In genomic region chr11:22477312-22477711, GRCh38 we compare ENCODE assay signal across 27 cellular contexts.
"Had no signal": no experiment of that assay in that cellular context is flagged by ENCODE, and none has a peak within 500 bp of the region (broad histone marks: within the 10 kb centered on the region; RNA-seq: fewer than 3 reads in every experiment).

No MANE protein-coding gene starts in this region.

- DNase-seq: activated CD4-positive, alpha-beta T cell treated with anti-CD3 and anti-CD28 coated beads for 36 hours; activated CD4-positive, CD25-positive, alpha-beta regulatory T cell; activated CD8-positive, alpha-beta memory T cell treated with anti-CD3 and anti-CD28 coated beads, Interleukin-2, amount 10 ng/mL, durations not matched to agents 7 days and 5 days; activated CD8-positive, alpha-beta T cell treated with anti-CD3 and anti-CD28 coated beads, Interleukin-2, amount 10 ng/mL, durations not matched to agents 7 days and 5 days; activated T-cell treated with anti-CD3 and anti-CD28 coated beads, Interleukin-2, amount 50 U/mL, for 48 hours; aorta; body of pancreas; dorsolateral prefrontal cortex; effector memory CD4-positive, alpha-beta T cell; foreskin melanocyte; heart right ventricle; islet precursor cell; left cardiac atrium; left ventricle myocardium superior; naive B cell; ovary; retina; stimulated activated CD4-positive, alpha-beta T cell treated with anti-CD3 and anti-CD28 coated beads, Interleukin-12 subunit alpha, Interleukin-12 subunit beta, amount 100 ng/mL, for 4 hours; stimulated activated CD4-positive, alpha-beta T cell treated with anti-CD3 and anti-CD28 coated beads, Interleukin-4, amount 100 ng/mL, for 24 hours; stimulated activated naive CD8-positive, alpha-beta T cell treated with anti-CD3 and anti-CD28 coated beads, Interleukin-15, amount 100 ng/mL, for 72 hours; substantia nigra; T-helper 1 cell had no signal

- ATAC-seq: activated CD4-positive, alpha-beta T cell treated with anti-CD3 and anti-CD28 coated beads for 36 hours; activated CD8-positive, alpha-beta memory T cell treated with anti-CD3 and anti-CD28 coated beads, Interleukin-2, amount 10 ng/mL, durations not matched to agents 7 days and 5 days; activated CD8-positive, alpha-beta T cell treated with anti-CD3 and anti-CD28 coated beads, Interleukin-2, amount 10 ng/mL, durations not matched to agents 7 days and 5 days; activated naive CD4-positive, alpha-beta T cell treated with anti-CD3 and anti-CD28 coated beads, Interleukin-2, amount 50 U/mL, for 72 hours; body of pancreas; heart right ventricle; left cardiac atrium; left ventricle myocardium superior; sciatic nerve; stimulated activated effector memory CD8-positive, alpha-beta T cell treated with anti-CD3 and anti-CD28 coated beads, Interleukin-12 subunit alpha, Interleukin-12 subunit beta, amount 100 ng/mL, for 72 hours; stimulated activated naive CD8-positive, alpha-beta T cell treated with anti-CD3 and anti-CD28 coated beads, Interleukin-15, amount 100 ng/mL, for 72 hours had no signal

- H3K4me3 ChIP-seq: body of pancreas, coronary artery, dorsolateral prefrontal cortex, heart right ventricle, ovary, skin epidermis had no signal

- H3K4me1 ChIP-seq: heart right ventricle had no signal

- H3K9me3 ChIP-seq: body of pancreas, heart right ventricle, ovary had no signal

- H3K36me3 ChIP-seq: heart right ventricle, ovary had no signal

- H3K27me3 ChIP-seq: body of pancreas, dorsolateral prefrontal cortex, heart right ventricle, ovary had no signal

- H3K27ac ChIP-seq: body of pancreas, coronary artery, dorsolateral prefrontal cortex, heart right ventricle, ovary, skin epidermis had no signal
